In the genomic region with DNA sequence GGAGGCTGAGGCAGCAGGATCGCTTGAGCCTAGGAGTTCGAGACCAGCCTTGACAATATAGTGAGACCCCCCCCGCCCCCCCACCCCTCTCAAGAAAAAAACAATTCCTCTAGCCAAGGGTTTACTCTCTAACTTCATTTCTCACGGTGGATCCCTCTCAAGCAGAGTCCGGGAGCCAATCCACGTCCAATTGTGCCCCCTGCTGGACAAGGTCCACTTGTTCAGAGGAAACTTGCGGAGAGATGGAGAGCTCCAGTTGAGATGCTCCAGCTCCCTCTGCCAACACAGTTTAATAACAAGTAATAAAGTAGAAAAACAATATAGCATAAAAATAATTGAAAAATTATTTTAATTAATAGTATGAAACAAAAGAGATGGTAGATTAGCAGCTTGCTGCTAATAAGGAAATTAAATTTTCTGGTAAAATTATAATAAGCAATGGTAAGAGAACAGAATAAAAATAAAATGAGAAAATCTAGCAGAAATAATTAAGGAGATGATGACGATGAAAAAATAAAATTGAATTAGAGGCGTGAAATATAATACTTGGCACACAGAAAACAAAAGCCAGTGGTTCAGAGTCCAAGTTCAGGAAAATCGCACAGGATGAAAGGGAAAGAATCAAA, we compare ENCODE assay signal across 8 cellular contexts. TPM values are rescaled to one million over a fixed set of nuclear protein-coding genes. Genes with fewer than 3 reads are reported as not detected.
A peak's percentile ranks its signal among the peaks of the same experiment; 100 is the strongest.
DNase-seq lines count a peak whose midpoint lies in the region; ATAC-seq and TF ChIP-seq lines count a peak whose summit lies in the region.

No MANE protein-coding gene starts in this region.

- ATAC-seq in gastrocnemius medialis (no peak), GM19328 (IDR thresholded peaks at IDR 0.05; ENCODE audit: unreplicated experiment) (no peak), GM18505 (IDR thresholded peaks at IDR 0.05; ENCODE audit: unreplicated experiment) (no peak)

- TF ChIP-seq CTCF in gastrocnemius medialis (IDR thresholded peaks at IDR 0.05 in 4 of 5, conservative IDR thresholded peaks at IDR 0.05 in 1 of 5): peak in 3 of 5 experiments; percentile 14 to 44 (median 23)

- no peak overlapping the region for H3K4me3 ChIP-seq in gastrocnemius medialis

- H3K36me3 ChIP-seq in gastrocnemius medialis: no peaks in the 10 kb centered on the region

- peaks cover 0 to 7% (median 0%) of the 10 kb centered on the region in 3 donors for H3K27me3 ChIP-seq in gastrocnemius medialis

- DNase-seq in ELF-1 (ENCODE audit: low read depth, low spot score) (peak; percentile 71), LHCN-M2 (ENCODE audit: low read depth) (peak; percentile 73), SK-N-DZ (ENCODE audit: low spot score) (peak; percentile 43), amniotic stem cell (lab: John Stamatoyannopoulos, UW) (peak; percentile 63), hepatic stellate cell (ENCODE audit: low spot score) (peak; percentile 71), gastrocnemius medialis (no peak)

- H3K9me3 ChIP-seq in gastrocnemius medialis: no peaks in the 10 kb centered on the region

- no peaks in the 10 kb centered on the region for H3K4me1 ChIP-seq in gastrocnemius medialis

- in situ Hi-C loops in gastrocnemius medialis (cut with MboI; ENCODE audit: low sequenced_read_pairs in 4 of 4): loop anchor here in 3 of 4 donors (10.0 to 25.0 kb wide), 3 partner anchors 56 to 199 kb away; a partner anchor contains a TSS

- TF ChIP-seq POLR2A in gastrocnemius medialis (IDR thresholded peaks at IDR 0.05): no peak
- no peak for TF ChIP-seq POLR2A in GM18505 (IDR thresholded peaks at IDR 0.05; ENCODE audit: borderline replicate concordance, extremely low read depth, insufficient read depth, insufficient read length)

- intact Hi-C loops in gastrocnemius medialis (cut with DNase I; ENCODE audit: low total_unique reads): loop anchor here (10.0 kb wide), 1 partner anchor 114 kb away; no protein-coding TSS in a partner anchor

- H3K27ac ChIP-seq in gastrocnemius medialis: no peak overlapping the region

RNA-seq across cellular contexts. Expression of a gene that starts 14.5 kb away (rescaled TPM):
- total RNA-seq in LHCN-M2 (2014; rRNA removed) (not detected in 2 replicates), gastrocnemius medialis (1 to 10 TPM in 1 of 4 donors, under 1 TPM in 2, not detected in 1; 0.83 to 2.2 (median 0.98) TPM)
- 0.04 TPM for polyA plus RNA-seq in LHCN-M2 (2012)
- not detected in 2 replicates for polyA plus RNA-seq in SK-N-DZ (2014; cell fraction: cytosol; rRNA removed)
- not detected in 2 replicates for polyA plus RNA-seq in SK-N-DZ (2014; cell fraction: nucleus; rRNA removed)

RNA-seq across cellular contexts. Expression of a gene that starts 30.9 kb away (rescaled TPM):
- total RNA-seq in LHCN-M2 (2014; rRNA removed) (not detected in 2 replicates), gastrocnemius medialis (1 to 10 TPM in 1 of 4 donors, under 1 TPM in 1, not detected in 2; 0.18 to 1.0 TPM)
- polyA plus RNA-seq in LHCN-M2 (2012): not detected
- not detected in 2 replicates for polyA plus RNA-seq in SK-N-DZ (2014; cell fraction: cytosol; rRNA removed)
- polyA plus RNA-seq in SK-N-DZ (2014; cell fraction: nucleus; rRNA removed): not detected in 2 replicates

RNA-seq across cellular contexts. Expression of a gene that starts 32.0 kb away (rescaled TPM):
- total RNA-seq in LHCN-M2 (2014; rRNA removed) (12.9 and 27.3 TPM in 2 replicates), gastrocnemius medialis (under 1 TPM in 3 of 4 donors, not detected in 1; 0.64 to 0.94 (median 0.71) TPM)
- 15.1 TPM for polyA plus RNA-seq in LHCN-M2 (2012)
- polyA plus RNA-seq in SK-N-DZ (2014; cell fraction: cytosol; rRNA removed): 3.5 and 4.7 TPM in 2 replicates
- polyA plus RNA-seq in SK-N-DZ (2014; cell fraction: nucleus; rRNA removed): 43.3 and 54.7 TPM in 2 replicates

Comparison
In these comparisons a context has a peak if more than half of its experiments do, and no peak if none do; other contexts are left out.
1. DNase-seq: peak in ELF-1 (single experiment), LHCN-M2 (single experiment), SK-N-DZ (single experiment), amniotic stem cell (single experiment) and hepatic stellate cell (single experiment); none in gastrocnemius medialis (0 of 2).